9 cellular contexts compared by ENCODE assay signal in the genomic region with DNA sequence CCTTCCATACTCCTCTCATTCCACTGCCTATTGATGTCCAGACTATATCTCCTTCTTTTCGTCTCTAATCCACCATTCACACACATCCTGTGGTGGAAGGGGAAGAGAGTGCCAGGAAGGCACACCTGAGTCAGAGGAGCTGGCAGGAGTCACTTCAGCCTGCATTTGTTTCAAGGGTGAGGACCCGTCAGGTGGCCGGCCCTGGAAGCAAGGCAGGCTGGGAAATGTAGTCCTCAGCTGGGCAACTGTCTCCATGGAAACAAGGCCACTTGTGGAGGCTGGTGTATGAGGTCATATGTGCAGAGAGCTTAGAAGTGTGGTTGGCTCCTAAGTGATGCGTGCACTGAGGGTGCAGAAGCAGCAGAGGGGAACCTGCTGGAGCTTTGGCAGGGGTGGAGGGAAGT.
DNase-seq lines count a peak whose midpoint lies in the region; ATAC-seq, FAIRE-seq and TF ChIP-seq lines count a peak whose summit lies in the region.
"Had no signal": no experiment of that assay in that cellular context is flagged by ENCODE, and none has a peak within 500 bp of the region (broad histone marks: within the 10 kb centered on the region; RNA-seq: fewer than 3 reads in every experiment).

No MANE protein-coding gene starts in this region.

- H3F3A ChIP-seq in GM23248 (ENCODE audit: insufficient read depth): no peaks in the 10 kb centered on the region

- no peaks in the 10 kb centered on the region for H4K20me1 ChIP-seq in GM23248 (ENCODE audit: insufficient read depth)

- no peaks in the 10 kb centered on the region for H3K79me2 ChIP-seq in GM23248 (ENCODE audit: insufficient read depth)

- DNase-seq in NCI-H146 (lab: John Stamatoyannopoulos, UW) (peak; percentile 3), NCI-H146 treated with DMSO at 0.1 percent for 48 hours (lab: John Stamatoyannopoulos, UW; ENCODE audit: unreplicated experiment) (no peak), GM23248 (peak; percentile 60), NCI-H2029 treated with DMSO at 0.1 percent for 48 hours (lab: John Stamatoyannopoulos, UW) (peak; percentile 45), bronchial epithelial cell (ENCODE audit: low read depth) (peak; percentile 48), pons (ENCODE audit: low spot score) (peak; percentile 67), vagina (ENCODE audit: extremely low spot score in 2 of 2) (no peak)
- DNase-seq: heart right ventricle had no signal

- H3K36me3 ChIP-seq in GM23248 (ENCODE audit: low read depth) (no peaks in the 10 kb centered on the region), bronchial epithelial cell (ENCODE audit: control insufficient read depth, insufficient read depth, low read length) (no peaks in the 10 kb centered on the region), vagina (no peaks in the 10 kb centered on the region)
- H3K36me3 ChIP-seq: heart right ventricle had no signal

- 4 to 6% methylated on average over 4 of the region's 4 CpGs for WGBS in GM23248 (ENCODE audit: low coverage in 1 of 2, low lambda C conversion rate in 2 of 2, missing lambda C conversion rate in 2 of 2), 2 experiments

- intact Hi-C loops in vagina (cut with DNase I): no loop called here

- H2AFZ ChIP-seq in GM23248: no peak overlapping the region

- no peak for FAIRE-seq in bronchial epithelial cell (lab: Jason Lieb, UNC)

- H3K9me3 ChIP-seq in GM23248 (ENCODE audit: low read depth) (no peaks in the 10 kb centered on the region), vagina (no peaks in the 10 kb centered on the region)
- H3K9me3 ChIP-seq: heart right ventricle had no signal

- in situ Hi-C loops in GM23248 (cut with MboI): no loop called here

- no peak overlapping the region for H3K4me2 ChIP-seq in GM23248 (ENCODE audit: unreplicated experiment)

- no peak overlapping the region for H3K27ac ChIP-seq in GM23248
- H3K27ac ChIP-seq in vagina: no peak overlapping the region
- H3K27ac ChIP-seq: heart right ventricle had no signal

- H3K4me3 ChIP-seq in GM23248 (no peak overlapping the region), bronchial epithelial cell (ENCODE audit: low read depth, low read length) (no peak overlapping the region), vagina (no peak overlapping the region)
- H3K4me3 ChIP-seq: heart right ventricle had no signal

- H3K27me3 ChIP-seq in GM23248 (replicated peaks; ENCODE audit: insufficient read depth) (no peaks in the 10 kb centered on the region; the same call in 1 of the 2 replicates), bronchial epithelial cell (ENCODE audit: control insufficient read depth, insufficient read depth, low read length) (no peaks in the 10 kb centered on the region), vagina (no peaks in the 10 kb centered on the region)

- no peak overlapping the region for H3K9ac ChIP-seq in GM23248

- TF ChIP-seq POLR2A in vagina (IDR thresholded peaks at IDR 0.05): no peak

- H3K4me1 ChIP-seq in GM23248 (ENCODE audit: insufficient read depth) (no peaks in the 10 kb centered on the region), vagina (no peaks in the 10 kb centered on the region)
- H3K4me1 ChIP-seq: heart right ventricle had no signal

- ATAC-seq in activated CD4-positive, CD25-positive, alpha-beta regulatory T cell treated with anti-CD3 and anti-CD28 coated beads, Interleukin-2, amount 50 U/mL, for 24 hours: no peak

- no peaks in the 10 kb centered on the region for H3K9me2 ChIP-seq in GM23248 (ENCODE audit: insufficient read depth)

- TF ChIP-seq CTCF in bronchial epithelial cell (IDR thresholded peaks at IDR 0.05; ENCODE audit: insufficient read depth, low read length, severe bottlenecking) (no peak), vagina (IDR thresholded peaks at IDR 0.05) (no peak)

Comparison
In these comparisons a context has a peak if more than half of its experiments do, and no peak if none do; other contexts are left out.
1. DNase-seq: peak in NCI-H146 (single experiment), GM23248 (single experiment), NCI-H2029 treated with DMSO at 0.1 percent for 48 hours (single experiment), bronchial epithelial cell (single experiment) and pons (single experiment); none in NCI-H146 treated with DMSO at 0.1 percent for 48 hours (single experiment) and vagina (0 of 2).